In the genomic region with DNA sequence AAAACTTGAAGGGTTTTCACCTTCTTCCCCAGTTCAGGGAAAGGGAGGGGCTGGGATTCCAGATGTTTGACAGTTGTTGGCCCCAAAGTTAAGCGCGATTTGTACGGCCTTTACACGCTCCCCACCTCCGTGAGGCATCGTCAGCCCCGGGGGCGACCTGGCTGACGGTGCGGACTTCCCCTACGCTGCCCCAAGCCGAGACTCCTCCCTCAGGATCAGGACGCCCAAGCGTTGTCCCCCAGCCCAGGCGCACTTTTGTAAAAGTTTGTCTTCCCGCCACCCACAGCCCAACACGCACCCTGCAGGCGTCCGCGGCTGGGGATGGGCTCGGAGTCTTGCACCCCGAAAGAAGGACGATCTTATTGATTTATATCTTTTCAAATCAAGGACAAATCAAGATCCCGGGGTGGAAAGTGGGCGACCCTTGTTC, we compare ENCODE assay signal across 8 cellular contexts. TPM values are rescaled to one million over a fixed set of nuclear protein-coding genes. Genes with fewer than 3 reads are reported as not detected.
DNase-seq lines count a peak whose midpoint lies in the region; ATAC-seq and TF ChIP-seq lines count a peak whose summit lies in the region.

No MANE protein-coding gene starts in this region.

- H3K4me3 ChIP-seq in HEK293 (ENCODE audit: low read depth, low read length) (peak overlapping the region; percentile 75), OCI-LY1 (ENCODE audit: low read depth, low read length, poor library complexity, severe bottlenecking) (peak overlapping the region; percentile 72), aorta (ENCODE audit: low read length in 2 of 2) (peak overlapping the region; percentile 46 to 87)

- H2AFZ ChIP-seq in OCI-LY1 (ENCODE audit: low read length) = peak overlapping the region; percentile 69; the same call in 1 of the 2 replicates

- DNase-seq in GM10266 (ENCODE audit: extremely low spot score) (peak; percentile 58), head of caudate nucleus (peak in 40 of 42 donors; percentile 36 to 75 (median 58)), osteocyte (ENCODE audit: extremely low spot score, unreplicated experiment) (no peak), aorta (peak; percentile 69 to 82), superior temporal gyrus (ENCODE audit: extremely low spot score) (no peak)
- DNase-seq in activated naive CD4-positive, alpha-beta T cell treated with anti-CD3 and anti-CD28 coated beads for 36 hours = peak; percentile 73

- POLR2A ChIA-PET in HEK293 (lab: Yijun Ruan, JAX) = no interaction called here

- H3K9ac ChIP-seq in OCI-LY1 (ENCODE audit: low read length) = peak overlapping the region; percentile 64

- H3K27ac Mint-ChIP-seq in activated naive CD4-positive, alpha-beta T cell treated with anti-CD3 and anti-CD28 coated beads for 36 hours = peak overlapping the region; percentile 86
- H3K27ac Mint-ChIP-seq in osteocyte (ENCODE audit: unreplicated experiment) = peak overlapping the region; percentile 78

- H3K27me3 ChIP-seq in OCI-LY1 (ENCODE audit: insufficient read depth, low read length) (no peaks in the 10 kb centered on the region), aorta (ENCODE audit: control insufficient read depth in 1 of 2, insufficient read depth in 2 of 2, low read length in 1 of 2) (no peaks in the 10 kb centered on the region)

- intact Hi-C loops in activated naive CD4-positive, alpha-beta T cell treated with anti-CD3 and anti-CD28 coated beads for 36 hours (cut with micrococcal nuclease) = loop anchor here (1.0 kb wide), 4 partner anchors 24 to 196 kb away; a partner anchor contains a TSS
- intact Hi-C loops in head of caudate nucleus (cut with DNase I) = loop anchor here (5.0 kb wide), 2 partner anchors 177 to 197 kb away; no protein-coding TSS in a partner anchor
- intact Hi-C loops in aorta (cut with DNase I) = loop anchor here (2.0 to 5.0 kb wide), 4 partner anchors 116 to 192 kb away; no protein-coding TSS in a partner anchor

- no peaks in the 10 kb centered on the region for H3K4me1 ChIP-seq in HEK293 (ENCODE audit: control insufficient read depth, insufficient read depth, low read length)
- peaks cover 9% of the 10 kb centered on the region for H3K4me1 ChIP-seq in OCI-LY1 (ENCODE audit: insufficient read depth, low read length, severe bottlenecking)
- no peaks in the 10 kb centered on the region for H3K4me1 ChIP-seq in aorta (ENCODE audit: control insufficient read depth in 1 of 2, insufficient read depth in 2 of 2, low read length in 2 of 2)

- H3K4me1 Mint-ChIP-seq in activated naive CD4-positive, alpha-beta T cell treated with anti-CD3 and anti-CD28 coated beads for 36 hours (ENCODE audit: low read depth) = peaks cover 17% of the 10 kb centered on the region
- H3K4me1 Mint-ChIP-seq in osteocyte (ENCODE audit: unreplicated experiment) = peaks cover 20% of the 10 kb centered on the region

- H3K79me2 ChIP-seq in OCI-LY1 (ENCODE audit: insufficient read depth, low read length) = no peaks in the 10 kb centered on the region

- WGBS in aorta, 2 donors = 0% methylated on average over 25 of the region's 25 CpGs

- peak overlapping the region; percentile 86 for H3K4me3 Mint-ChIP-seq in activated naive CD4-positive, alpha-beta T cell treated with anti-CD3 and anti-CD28 coated beads for 36 hours
- peak overlapping the region; percentile 89 for H3K4me3 Mint-ChIP-seq in osteocyte (ENCODE audit: unreplicated experiment)

- peak overlapping the region; percentile 85 for H3K27ac ChIP-seq in HEK293 (ENCODE audit: extremely low read depth, low read depth, low read length)
- H3K27ac ChIP-seq in OCI-LY1 (ENCODE audit: low read depth, low read length, poor library complexity, severe bottlenecking) = no peak overlapping the region
- peak overlapping the region; percentile 71 to 83 for H3K27ac ChIP-seq in aorta (ENCODE audit: low read depth in 1 of 2, low read length in 2 of 2)

- no peaks in the 10 kb centered on the region for H4K20me1 ChIP-seq in OCI-LY1 (ENCODE audit: insufficient read depth, low read length)

- H3K4me2 ChIP-seq in OCI-LY1 (ENCODE audit: low read length) = peak overlapping the region; percentile 96

- H3F3A ChIP-seq in OCI-LY1 (ENCODE audit: insufficient read depth, low read length) = no peaks in the 10 kb centered on the region

- CTCF ChIA-PET in HEK293 (lab: Yijun Ruan, JAX) = interaction anchor here (0.6 to 5.9 kb wide), 10 partner anchors 11 to 245 kb away, joined by 3 to 52 read pairs (median 4); no protein-coding TSS in a partner anchor
- CTCF ChIA-PET in activated naive CD4-positive, alpha-beta T cell treated with anti-CD3 and anti-CD28 coated beads for 36 hours (lab: Charles Lee) = interaction anchor here (0.6 to 3.4 kb wide), 18 partner anchors 15 to 205 kb away, joined by 3 to 41 read pairs (median 3); no protein-coding TSS in a partner anchor

- no peaks in the 10 kb centered on the region for H3K9me2 ChIP-seq in OCI-LY1 (ENCODE audit: low read depth, low read length)

- ATAC-seq in aorta (ENCODE audit: low FRiP score) = peak; percentile 75

- peaks cover 8% of the 10 kb centered on the region for H3K27me3 Mint-ChIP-seq in activated naive CD4-positive, alpha-beta T cell treated with anti-CD3 and anti-CD28 coated beads for 36 hours (ENCODE audit: low read depth)
- H3K27me3 Mint-ChIP-seq in osteocyte (ENCODE audit: unreplicated experiment) = peaks cover 44% of the 10 kb centered on the region

- H3K36me3 Mint-ChIP-seq in activated naive CD4-positive, alpha-beta T cell treated with anti-CD3 and anti-CD28 coated beads for 36 hours (ENCODE audit: low read depth) = peaks cover 1% of the 10 kb centered on the region
- H3K36me3 Mint-ChIP-seq in osteocyte (ENCODE audit: unreplicated experiment) = peaks cover 3% of the 10 kb centered on the region

- TF ChIP-seq CTCF in GM10266 (IDR thresholded peaks at IDR 0.05; ENCODE audit: control insufficient read depth, insufficient read depth, low read depth, missing control alignments) = no peak
- 0 out of 2 replicates have a peak, but pooled peaks have one; percentile 12 for TF ChIP-seq CTCF in HEK293 (tag by site-specific recombination; IDR thresholded peaks at IDR 0.05)
- TF ChIP-seq CTCF in OCI-LY1 (IDR thresholded peaks at IDR 0.05; ENCODE audit: low read length) = no peak
- no peak for TF ChIP-seq CTCF in osteocyte (IDR thresholded peaks at IDR 0.05)

- no peaks in the 10 kb centered on the region for H3K36me3 ChIP-seq in HEK293 (ENCODE audit: control insufficient read depth in 2 of 2, insufficient read depth in 1 of 2, low read length in 2 of 2)
- H3K36me3 ChIP-seq in OCI-LY1 (ENCODE audit: insufficient read depth, low read length) = no peaks in the 10 kb centered on the region
- no peaks in the 10 kb centered on the region for H3K36me3 ChIP-seq in aorta (ENCODE audit: control insufficient read depth in 1 of 2, insufficient read depth in 2 of 2, low read length in 1 of 2)

- no peaks in the 10 kb centered on the region for H3K9me3 ChIP-seq in HEK293 (ENCODE audit: control insufficient read depth, insufficient read depth, low read depth, low read length)
- H3K9me3 ChIP-seq in OCI-LY1 (ENCODE audit: low read length) = no peaks in the 10 kb centered on the region
- H3K9me3 ChIP-seq in aorta (ENCODE audit: control insufficient read depth, low read length) = no peaks in the 10 kb centered on the region

- H3K9me3 Mint-ChIP-seq in activated naive CD4-positive, alpha-beta T cell treated with anti-CD3 and anti-CD28 coated beads for 36 hours = no peaks in the 10 kb centered on the region
- no peaks in the 10 kb centered on the region for H3K9me3 Mint-ChIP-seq in osteocyte (ENCODE audit: unreplicated experiment)

TF ChIP-seq in HEK293, 187 proteins besides CTCF, POLR2A, EP300 and RAD21 (continues in another document):
- no peak for TF ChIP-seq HOXA7 (CRISPR knock-in tag; IDR thresholded peaks at IDR 0.05; ENCODE audit: borderline replicate concordance)
- no peak for TF ChIP-seq ZNF121 (tag by site-specific recombination; IDR thresholded peaks at IDR 0.05)
- TF ChIP-seq ZFP3 (tag by site-specific recombination; IDR thresholded peaks at IDR 0.05; ENCODE audit: low read depth) = no peak
- TF ChIP-seq, protein P1, sequence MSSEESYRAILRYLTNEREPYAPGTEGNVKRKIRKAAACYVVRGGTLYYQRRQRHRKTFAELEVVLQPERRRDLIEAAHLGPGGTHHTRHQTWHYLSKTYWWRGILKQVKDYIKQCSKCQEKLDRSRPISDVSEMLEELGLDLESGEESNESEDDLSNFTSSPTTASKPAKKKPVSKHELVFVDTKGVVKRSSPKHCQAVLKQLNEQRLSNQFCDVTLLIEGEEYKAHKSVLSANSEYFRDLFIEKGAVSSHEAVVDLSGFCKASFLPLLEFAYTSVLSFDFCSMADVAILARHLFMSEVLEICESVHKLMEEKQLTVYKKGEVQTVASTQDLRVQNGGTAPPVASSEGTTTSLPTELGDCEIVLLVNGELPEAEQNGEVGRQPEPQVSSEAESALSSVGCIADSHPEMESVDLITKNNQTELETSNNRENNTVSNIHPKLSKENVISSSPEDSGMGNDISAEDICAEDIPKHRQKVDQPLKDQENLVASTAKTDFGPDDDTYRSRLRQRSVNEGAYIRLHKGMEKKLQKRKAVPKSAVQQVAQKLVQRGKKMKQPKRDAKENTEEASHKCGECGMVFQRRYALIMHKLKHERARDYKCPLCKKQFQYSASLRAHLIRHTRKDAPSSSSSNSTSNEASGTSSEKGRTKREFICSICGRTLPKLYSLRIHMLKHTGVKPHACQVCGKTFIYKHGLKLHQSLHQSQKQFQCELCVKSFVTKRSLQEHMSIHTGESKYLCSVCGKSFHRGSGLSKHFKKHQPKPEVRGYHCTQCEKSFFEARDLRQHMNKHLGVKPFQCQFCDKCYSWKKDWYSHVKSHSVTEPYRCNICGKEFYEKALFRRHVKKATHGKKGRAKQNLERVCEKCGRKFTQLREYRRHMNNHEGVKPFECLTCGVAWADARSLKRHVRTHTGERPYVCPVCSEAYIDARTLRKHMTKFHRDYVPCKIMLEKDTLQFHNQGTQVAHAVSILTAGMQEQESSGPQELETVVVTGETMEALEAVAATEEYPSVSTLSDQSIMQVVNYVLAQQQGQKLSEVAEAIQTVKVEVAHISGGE (tag by site-specific recombination; conservative IDR thresholded peaks at IDR 0.05; ENCODE audit: low read depth) = no peak
- no peak for TF ChIP-seq ZNF223 (tag by site-specific recombination; IDR thresholded peaks at IDR 0.05)
- no peak for TF ChIP-seq YY1 (tag by site-specific recombination; IDR thresholded peaks at IDR 0.05)

RNA-seq across cellular contexts. Expression of a gene that starts 0.7 kb away (rescaled TPM):
- 1 to 10 TPM; 3.0 to 3.2 TPM for total RNA-seq in activated naive CD4-positive, alpha-beta T cell treated with anti-CD3 and anti-CD28 coated beads for 36 hours
- total RNA-seq in osteocyte = 7.5 and 7.6 TPM in 2 replicates
- 1 to 10 TPM; 5.8 to 9.0 TPM for total RNA-seq in aorta
- 1 to 10 TPM; 3.0 to 5.8 TPM for polyA plus RNA-seq in aorta

RNA-seq across cellular contexts. Expression of a gene that starts 4.8 kb away (rescaled TPM):
- total RNA-seq in activated naive CD4-positive, alpha-beta T cell treated with anti-CD3 and anti-CD28 coated beads for 36 hours = under 1 TPM in 1 of 2 experiments, not detected in 1; 0.24 TPM
- total RNA-seq in osteocyte (not detected in 2 replicates), aorta (not detected)
- polyA plus RNA-seq in aorta = not detected

RNA-seq across cellular contexts. Expression of a gene that starts 44.4 kb away (rescaled TPM):
- total RNA-seq in activated naive CD4-positive, alpha-beta T cell treated with anti-CD3 and anti-CD28 coated beads for 36 hours = 10 to 100 TPM; 23.3 to 27.5 TPM
- total RNA-seq in osteocyte (6.6 and 10.2 TPM in 2 replicates), aorta (10 to 100 TPM; 23.2 to 26.7 TPM)
- 1 to 10 TPM; 5.5 to 9.6 TPM for polyA plus RNA-seq in aorta

Comparison
In these comparisons a context has a peak if more than half of its experiments do, and no peak if none do; other contexts are left out.
1. DNase-seq: peak in GM10266 (single experiment), activated naive CD4-positive, alpha-beta T cell treated with anti-CD3 and anti-CD28 coated beads for 36 hours (single experiment), head of caudate nucleus (40 of 42) and aorta (2 of 2); none in osteocyte (single experiment) and superior temporal gyrus (single experiment).
2. Peak in every context shown above with its lines, with median percentiles within 50 percentile points of each other: H3K4me3 ChIP-seq.